In the genomic region with DNA sequence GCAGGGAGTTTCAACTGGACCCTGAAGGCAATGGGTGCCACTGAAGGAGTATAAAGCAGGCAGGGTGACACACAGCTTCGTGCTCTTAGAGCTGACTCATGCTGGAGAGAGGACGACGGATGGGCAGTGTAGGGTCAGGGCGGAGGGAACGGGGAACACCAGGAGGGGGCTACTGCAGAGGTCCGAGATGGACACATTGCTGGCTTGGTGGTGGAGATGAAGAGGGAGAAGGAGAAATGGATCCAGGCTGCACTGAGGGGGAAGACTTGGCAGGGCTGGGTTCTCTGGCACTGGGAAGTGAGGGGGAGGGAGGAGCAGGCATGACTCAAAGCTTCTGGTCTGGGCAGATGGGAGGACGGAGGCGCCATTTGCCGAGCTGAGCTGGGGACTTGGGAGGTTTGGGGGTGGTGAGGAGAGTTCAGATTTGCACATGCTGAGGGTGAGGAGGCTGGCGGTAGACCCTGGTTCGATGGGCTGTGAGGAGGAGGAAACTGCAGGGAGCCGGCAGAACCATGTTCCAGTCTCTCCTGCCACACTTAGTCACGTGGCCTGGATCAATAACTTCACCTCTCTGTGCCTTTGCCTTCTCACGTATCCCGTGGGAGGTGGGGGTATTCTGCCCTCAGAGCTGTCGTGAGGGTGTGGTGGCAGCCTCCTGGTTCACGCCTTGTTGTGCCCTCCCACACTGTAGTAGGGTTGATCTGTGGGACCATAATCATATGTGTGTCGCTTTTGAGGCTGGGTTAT, we compare ENCODE assay signal across 1 cellular context.
A peak's percentile ranks its signal among the peaks of the same experiment; 100 is the strongest.
TF ChIP-seq lines count a peak whose summit lies in the region.

No MANE protein-coding gene starts in this region.

TF ChIP-seq in HepG2, 621 proteins besides CTCF, POLR2A, EP300 and RAD21 (continued from another document and continues in another):
- TF ChIP-seq PHF20 (CRISPR knock-in tag; IDR thresholded peaks at IDR 0.05), result no peak
- no peak for TF ChIP-seq REPIN1 (CRISPR knock-in tag; IDR thresholded peaks at IDR 0.05; ENCODE audit: borderline replicate concordance, low read depth)
- no peak for TF ChIP-seq STAG1 (CRISPR knock-in tag; IDR thresholded peaks at IDR 0.05)
- peak; percentile 70; the same call in 1 of the 2 replicates for TF ChIP-seq ZBTB20 (CRISPR knock-in tag; IDR thresholded peaks at IDR 0.05; ENCODE audit: borderline replicate concordance, low read depth)
- TF ChIP-seq RAD51 (IDR thresholded peaks at IDR 0.05; ENCODE audit: borderline replicate concordance), result peak; percentile 54; the same call in 1 of the 2 replicates
- peak in 1 of 2 experiments; percentile 26; a peak in 1 of 4 replicates for TF ChIP-seq MAFK (conservative IDR thresholded peaks at IDR 0.05 in 1 of 2, IDR thresholded peaks at IDR 0.05 in 1 of 2; ENCODE audit: low read length in 2 of 2)
- no peak for TF ChIP-seq SNAI1 (CRISPR knock-in tag; IDR thresholded peaks at IDR 0.05; ENCODE audit: borderline replicate concordance)
- TF ChIP-seq, protein P1, sequence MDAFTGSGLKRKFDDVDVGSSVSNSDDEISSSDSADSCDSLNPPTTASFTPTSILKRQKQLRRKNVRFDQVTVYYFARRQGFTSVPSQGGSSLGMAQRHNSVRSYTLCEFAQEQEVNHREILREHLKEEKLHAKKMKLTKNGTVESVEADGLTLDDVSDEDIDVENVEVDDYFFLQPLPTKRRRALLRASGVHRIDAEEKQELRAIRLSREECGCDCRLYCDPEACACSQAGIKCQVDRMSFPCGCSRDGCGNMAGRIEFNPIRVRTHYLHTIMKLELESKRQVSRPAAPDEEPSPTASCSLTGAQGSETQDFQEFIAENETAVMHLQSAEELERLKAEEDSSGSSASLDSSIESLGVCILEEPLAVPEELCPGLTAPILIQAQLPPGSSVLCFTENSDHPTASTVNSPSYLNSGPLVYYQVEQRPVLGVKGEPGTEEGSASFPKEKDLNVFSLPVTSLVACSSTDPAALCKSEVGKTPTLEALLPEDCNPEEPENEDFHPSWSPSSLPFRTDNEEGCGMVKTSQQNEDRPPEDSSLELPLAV (CRISPR knock-in tag; conservative IDR thresholded peaks at IDR 0.05; ENCODE audit: low read depth), result no peak
- TF ChIP-seq, protein P2, sequence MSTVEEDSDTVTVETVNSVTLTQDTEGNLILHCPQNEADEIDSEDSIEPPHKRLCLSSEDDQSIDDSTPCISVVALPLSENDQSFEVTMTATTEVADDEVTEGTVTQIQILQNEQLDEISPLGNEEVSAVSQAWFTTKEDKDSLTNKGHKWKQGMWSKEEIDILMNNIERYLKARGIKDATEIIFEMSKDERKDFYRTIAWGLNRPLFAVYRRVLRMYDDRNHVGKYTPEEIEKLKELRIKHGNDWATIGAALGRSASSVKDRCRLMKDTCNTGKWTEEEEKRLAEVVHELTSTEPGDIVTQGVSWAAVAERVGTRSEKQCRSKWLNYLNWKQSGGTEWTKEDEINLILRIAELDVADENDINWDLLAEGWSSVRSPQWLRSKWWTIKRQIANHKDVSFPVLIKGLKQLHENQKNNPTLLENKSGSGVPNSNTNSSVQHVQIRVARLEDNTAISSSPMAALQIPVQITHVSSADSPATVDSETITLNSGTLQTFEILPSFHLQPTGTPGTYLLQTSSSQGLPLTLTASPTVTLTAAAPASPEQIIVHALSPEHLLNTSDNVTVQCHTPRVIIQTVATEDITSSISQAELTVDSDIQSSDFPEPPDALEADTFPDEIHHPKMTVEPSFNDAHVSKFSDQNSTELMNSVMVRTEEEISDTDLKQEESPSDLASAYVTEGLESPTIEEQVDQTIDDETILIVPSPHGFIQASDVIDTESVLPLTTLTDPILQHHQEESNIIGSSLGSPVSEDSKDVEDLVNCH (CRISPR knock-in tag; IDR thresholded peaks at IDR 0.05), result no peak
- TF ChIP-seq GTF3A (CRISPR knock-in tag; conservative IDR thresholded peaks at IDR 0.05), result no peak
- no peak for TF ChIP-seq SAFB2 (CRISPR knock-in tag; IDR thresholded peaks at IDR 0.05; ENCODE audit: borderline replicate concordance, low read depth)
- TF ChIP-seq MAF1 (CRISPR knock-in tag; IDR thresholded peaks at IDR 0.05; ENCODE audit: borderline replicate concordance), result no peak
- TF ChIP-seq, protein P3, sequence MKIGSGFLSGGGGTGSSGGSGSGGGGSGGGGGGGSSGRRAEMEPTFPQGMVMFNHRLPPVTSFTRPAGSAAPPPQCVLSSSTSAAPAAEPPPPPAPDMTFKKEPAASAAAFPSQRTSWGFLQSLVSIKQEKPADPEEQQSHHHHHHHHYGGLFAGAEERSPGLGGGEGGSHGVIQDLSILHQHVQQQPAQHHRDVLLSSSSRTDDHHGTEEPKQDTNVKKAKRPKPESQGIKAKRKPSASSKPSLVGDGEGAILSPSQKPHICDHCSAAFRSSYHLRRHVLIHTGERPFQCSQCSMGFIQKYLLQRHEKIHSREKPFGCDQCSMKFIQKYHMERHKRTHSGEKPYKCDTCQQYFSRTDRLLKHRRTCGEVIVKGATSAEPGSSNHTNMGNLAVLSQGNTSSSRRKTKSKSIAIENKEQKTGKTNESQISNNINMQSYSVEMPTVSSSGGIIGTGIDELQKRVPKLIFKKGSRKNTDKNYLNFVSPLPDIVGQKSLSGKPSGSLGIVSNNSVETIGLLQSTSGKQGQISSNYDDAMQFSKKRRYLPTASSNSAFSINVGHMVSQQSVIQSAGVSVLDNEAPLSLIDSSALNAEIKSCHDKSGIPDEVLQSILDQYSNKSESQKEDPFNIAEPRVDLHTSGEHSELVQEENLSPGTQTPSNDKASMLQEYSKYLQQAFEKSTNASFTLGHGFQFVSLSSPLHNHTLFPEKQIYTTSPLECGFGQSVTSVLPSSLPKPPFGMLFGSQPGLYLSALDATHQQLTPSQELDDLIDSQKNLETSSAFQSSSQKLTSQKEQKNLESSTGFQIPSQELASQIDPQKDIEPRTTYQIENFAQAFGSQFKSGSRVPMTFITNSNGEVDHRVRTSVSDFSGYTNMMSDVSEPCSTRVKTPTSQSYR (CRISPR knock-in tag; IDR thresholded peaks at IDR 0.05; ENCODE audit: borderline replicate concordance), result no peak
- no peak for TF ChIP-seq ISL2 (CRISPR knock-in tag; IDR thresholded peaks at IDR 0.05)
- no peak for TF ChIP-seq ZNF720 (CRISPR knock-in tag; IDR thresholded peaks at IDR 0.05)
- peak; percentile 45; the same call in 1 of the 2 replicates for TF ChIP-seq ARNTL (CRISPR knock-in tag; IDR thresholded peaks at IDR 0.05)
- TF ChIP-seq FOXA3 (CRISPR knock-in tag; IDR thresholded peaks at IDR 0.05), result no peak
- no peak for TF ChIP-seq TP53 (CRISPR knock-in tag; conservative IDR thresholded peaks at IDR 0.05)
- 0 out of 2 replicates have a peak, but pooled peaks have one; percentile 41 for TF ChIP-seq ZNF556 (CRISPR knock-in tag; IDR thresholded peaks at IDR 0.05; ENCODE audit: borderline replicate concordance)
- TF ChIP-seq, protein P4, sequence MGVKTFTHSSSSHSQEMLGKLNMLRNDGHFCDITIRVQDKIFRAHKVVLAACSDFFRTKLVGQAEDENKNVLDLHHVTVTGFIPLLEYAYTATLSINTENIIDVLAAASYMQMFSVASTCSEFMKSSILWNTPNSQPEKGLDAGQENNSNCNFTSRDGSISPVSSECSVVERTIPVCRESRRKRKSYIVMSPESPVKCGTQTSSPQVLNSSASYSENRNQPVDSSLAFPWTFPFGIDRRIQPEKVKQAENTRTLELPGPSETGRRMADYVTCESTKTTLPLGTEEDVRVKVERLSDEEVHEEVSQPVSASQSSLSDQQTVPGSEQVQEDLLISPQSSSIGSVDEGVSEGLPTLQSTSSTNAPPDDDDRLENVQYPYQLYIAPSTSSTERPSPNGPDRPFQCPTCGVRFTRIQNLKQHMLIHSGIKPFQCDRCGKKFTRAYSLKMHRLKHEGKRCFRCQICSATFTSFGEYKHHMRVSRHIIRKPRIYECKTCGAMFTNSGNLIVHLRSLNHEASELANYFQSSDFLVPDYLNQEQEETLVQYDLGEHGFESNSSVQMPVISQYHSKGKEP (CRISPR knock-in tag; IDR thresholded peaks at IDR 0.05), result no peak
- TF ChIP-seq, protein P5, sequence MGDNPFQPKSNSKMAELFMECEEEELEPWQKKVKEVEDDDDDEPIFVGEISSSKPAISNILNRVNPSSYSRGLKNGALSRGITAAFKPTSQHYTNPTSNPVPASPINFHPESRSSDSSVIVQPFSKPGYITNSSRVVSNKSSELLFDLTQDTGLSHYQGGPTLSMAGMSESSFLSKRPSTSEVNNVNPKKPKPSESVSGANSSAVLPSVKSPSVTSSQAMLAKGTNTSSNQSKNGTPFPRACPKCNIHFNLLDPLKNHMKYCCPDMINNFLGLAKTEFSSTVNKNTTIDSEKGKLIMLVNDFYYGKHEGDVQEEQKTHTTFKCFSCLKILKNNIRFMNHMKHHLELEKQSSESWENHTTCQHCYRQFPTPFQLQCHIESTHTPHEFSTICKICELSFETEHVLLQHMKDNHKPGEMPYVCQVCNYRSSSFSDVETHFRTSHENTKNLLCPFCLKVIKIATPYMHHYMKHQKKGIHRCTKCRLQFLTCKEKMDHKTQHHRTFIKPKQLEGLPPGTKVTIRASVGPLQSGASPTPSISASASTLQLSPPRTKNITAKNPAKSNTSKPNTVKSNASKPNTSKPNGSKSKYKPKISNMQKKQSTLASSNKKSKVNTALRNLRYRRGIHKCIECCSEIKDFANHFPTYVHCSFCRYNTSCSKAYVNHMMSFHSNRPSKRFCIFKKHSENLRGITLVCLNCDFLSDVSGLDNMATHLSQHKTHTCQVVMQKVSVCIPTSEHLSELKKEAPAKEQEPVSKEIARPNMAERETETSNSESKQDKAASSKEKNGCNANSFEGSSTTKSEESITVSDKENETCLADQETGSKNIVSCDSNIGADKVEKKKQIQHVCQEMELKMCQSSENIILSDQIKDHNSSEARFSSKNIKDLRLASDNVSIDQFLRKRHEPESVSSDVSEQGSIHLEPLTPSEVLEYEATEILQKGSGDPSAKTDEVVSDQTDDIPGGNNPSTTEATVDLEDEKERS (CRISPR knock-in tag; IDR thresholded peaks at IDR 0.05), result no peak
- TF ChIP-seq MIXL1 (CRISPR knock-in tag; IDR thresholded peaks at IDR 0.05), result no peak
- no peak for TF ChIP-seq ZNF547 (CRISPR knock-in tag; IDR thresholded peaks at IDR 0.05)
- 0 out of 2 replicates have a peak, but pooled peaks have one; percentile 15 for TF ChIP-seq PITX1 (CRISPR knock-in tag; IDR thresholded peaks at IDR 0.05)
- no peak for TF ChIP-seq ZNF33A (CRISPR knock-in tag; IDR thresholded peaks at IDR 0.05; ENCODE audit: borderline replicate concordance)
- TF ChIP-seq TEAD3 (CRISPR knock-in tag; optimal IDR thresholded peaks at IDR 0.05; ENCODE audit: borderline replicate concordance), result no peak
- TF ChIP-seq, protein P6, sequence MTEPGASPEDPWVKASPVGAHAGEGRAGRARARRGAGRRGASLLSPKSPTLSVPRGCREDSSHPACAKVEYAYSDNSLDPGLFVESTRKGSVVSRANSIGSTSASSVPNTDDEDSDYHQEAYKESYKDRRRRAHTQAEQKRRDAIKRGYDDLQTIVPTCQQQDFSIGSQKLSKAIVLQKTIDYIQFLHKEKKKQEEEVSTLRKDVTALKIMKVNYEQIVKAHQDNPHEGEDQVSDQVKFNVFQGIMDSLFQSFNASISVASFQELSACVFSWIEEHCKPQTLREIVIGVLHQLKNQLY (CRISPR knock-in tag; IDR thresholded peaks at IDR 0.05), result no peak
- TF ChIP-seq ZNF451 (CRISPR knock-in tag; IDR thresholded peaks at IDR 0.05), result 0 out of 2 replicates have a peak, but pooled peaks have one; percentile 24
- no peak for TF ChIP-seq RFX1 (IDR thresholded peaks at IDR 0.05)
- TF ChIP-seq, protein P7, sequence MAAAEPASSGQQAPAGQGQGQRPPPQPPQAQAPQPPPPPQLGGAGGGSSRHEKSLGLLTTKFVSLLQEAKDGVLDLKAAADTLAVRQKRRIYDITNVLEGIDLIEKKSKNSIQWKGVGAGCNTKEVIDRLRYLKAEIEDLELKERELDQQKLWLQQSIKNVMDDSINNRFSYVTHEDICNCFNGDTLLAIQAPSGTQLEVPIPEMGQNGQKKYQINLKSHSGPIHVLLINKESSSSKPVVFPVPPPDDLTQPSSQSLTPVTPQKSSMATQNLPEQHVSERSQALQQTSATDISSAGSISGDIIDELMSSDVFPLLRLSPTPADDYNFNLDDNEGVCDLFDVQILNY (CRISPR knock-in tag; conservative IDR thresholded peaks at IDR 0.05), result no peak
- TF ChIP-seq, protein P8, sequence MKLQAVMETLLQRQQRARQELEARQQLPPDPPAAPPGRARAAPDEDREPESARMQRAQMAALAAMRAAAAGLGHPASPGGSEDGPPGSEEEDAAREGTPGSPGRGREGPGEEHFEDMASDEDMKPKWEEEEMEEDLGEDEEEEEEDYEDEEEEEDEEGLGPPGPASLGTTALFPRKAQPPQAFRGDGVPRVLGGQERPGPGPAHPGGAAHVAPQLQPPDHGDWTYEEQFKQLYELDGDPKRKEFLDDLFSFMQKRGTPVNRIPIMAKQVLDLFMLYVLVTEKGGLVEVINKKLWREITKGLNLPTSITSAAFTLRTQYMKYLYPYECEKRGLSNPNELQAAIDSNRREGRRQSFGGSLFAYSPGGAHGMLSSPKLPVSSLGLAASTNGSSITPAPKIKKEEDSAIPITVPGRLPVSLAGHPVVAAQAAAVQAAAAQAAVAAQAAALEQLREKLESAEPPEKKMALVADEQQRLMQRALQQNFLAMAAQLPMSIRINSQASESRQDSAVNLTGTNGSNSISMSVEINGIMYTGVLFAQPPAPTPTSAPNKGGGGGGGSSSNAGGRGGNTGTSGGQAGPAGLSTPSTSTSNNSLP (IDR thresholded peaks at IDR 0.05; ENCODE audit: low read depth, low read length), result no peak
- TF ChIP-seq THYN1 (CRISPR knock-in tag; IDR thresholded peaks at IDR 0.05; ENCODE audit: borderline replicate concordance, low read depth), result no peak
- TF ChIP-seq ZNF788 (CRISPR knock-in tag; IDR thresholded peaks at IDR 0.05; ENCODE audit: borderline replicate concordance), result no peak
- TF ChIP-seq GFI1 (CRISPR knock-in tag; IDR thresholded peaks at IDR 0.05; ENCODE audit: borderline replicate concordance), result no peak
- TF ChIP-seq HNRNPLL (IDR thresholded peaks at IDR 0.05; ENCODE audit: low read depth, low read length, poor library complexity, severe bottlenecking), result no peak
- peak; percentile 35; the same call in 1 of the 2 replicates for TF ChIP-seq RARA (CRISPR knock-in tag; IDR thresholded peaks at IDR 0.05)
- no peak for TF ChIP-seq HDAC1 (CRISPR knock-in tag; IDR thresholded peaks at IDR 0.05)
- no peak for TF ChIP-seq SIN3B (IDR thresholded peaks at IDR 0.05; ENCODE audit: low read length)
- no peak for TF ChIP-seq ZNF24 (IDR thresholded peaks at IDR 0.05)
- TF ChIP-seq ZNF703 (CRISPR knock-in tag; IDR thresholded peaks at IDR 0.05; ENCODE audit: borderline replicate concordance), result no peak
- no peak for TF ChIP-seq NKX3-1 (CRISPR knock-in tag; IDR thresholded peaks at IDR 0.05)
- TF ChIP-seq, protein P9, sequence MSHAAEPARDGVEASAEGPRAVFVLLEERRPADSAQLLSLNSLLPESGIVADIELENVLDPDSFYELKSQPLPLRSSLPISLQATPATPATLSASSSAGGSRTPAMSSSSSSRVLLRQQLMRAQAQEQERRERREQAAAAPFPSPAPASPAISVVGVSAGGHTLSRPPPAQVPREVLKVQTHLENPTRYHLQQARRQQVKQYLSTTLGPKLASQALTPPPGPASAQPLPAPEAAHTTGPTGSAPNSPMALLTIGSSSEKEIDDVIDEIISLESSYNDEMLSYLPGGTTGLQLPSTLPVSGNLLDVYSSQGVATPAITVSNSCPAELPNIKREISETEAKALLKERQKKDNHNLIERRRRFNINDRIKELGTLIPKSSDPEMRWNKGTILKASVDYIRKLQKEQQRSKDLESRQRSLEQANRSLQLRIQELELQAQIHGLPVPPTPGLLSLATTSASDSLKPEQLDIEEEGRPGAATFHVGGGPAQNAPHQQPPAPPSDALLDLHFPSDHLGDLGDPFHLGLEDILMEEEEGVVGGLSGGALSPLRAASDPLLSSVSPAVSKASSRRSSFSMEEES (CRISPR knock-in tag; IDR thresholded peaks at IDR 0.05), result no peak
- TF ChIP-seq RBFOX2 (IDR thresholded peaks at IDR 0.05; ENCODE audit: low read depth, low read length), result no peak
